ENCODE assay signal across 20 cellular contexts in the genomic region with DNA sequence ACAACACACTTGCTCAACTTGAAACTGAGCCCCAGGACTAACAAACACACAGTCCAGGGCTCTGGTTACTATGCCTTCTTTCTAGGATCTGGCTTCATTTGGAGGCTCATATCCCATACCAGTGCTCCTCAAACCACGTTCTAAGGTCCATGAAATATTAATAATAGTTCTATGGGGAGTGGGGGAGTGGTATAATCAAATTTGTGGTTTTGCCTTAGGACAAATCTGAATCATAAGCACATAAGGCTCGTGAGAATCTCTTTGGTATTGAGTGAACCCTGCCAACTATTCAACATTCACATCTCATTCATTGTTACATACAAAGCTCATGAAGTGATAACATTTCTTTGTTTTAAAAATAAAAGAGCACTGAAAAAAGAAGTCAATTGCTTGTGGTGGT. TPM values are rescaled to one million over a fixed set of nuclear protein-coding genes. Genes with fewer than 3 reads are reported as not detected.
DNase-seq lines count a peak whose midpoint lies in the region; ATAC-seq and TF ChIP-seq lines count a peak whose summit lies in the region.
"Had no signal": no experiment of that assay in that cellular context is flagged by ENCODE, and none has a peak within 500 bp of the region (broad histone marks: within the 10 kb centered on the region; RNA-seq: fewer than 3 reads in every experiment).

No MANE protein-coding gene starts in this region.

- H3K79me1 ChIP-seq in H9 (ENCODE audit: insufficient read depth, low read depth, low read length, poor library complexity, severe bottlenecking) = peaks cover 3% of the 10 kb centered on the region

- DNase-seq in GM23248 (peak; percentile 73), amniotic epithelial cell (ENCODE audit: low read depth) (peak; percentile 79), fibroblast of peridontal ligament (ENCODE audit: extremely low read depth) (peak; percentile 74), sigmoid colon (no peak), H9 (no peak)
- DNase-seq in central memory CD4-positive, alpha-beta T cell = no peak
- no peak for DNase-seq in natural killer cell treated with Interleukin-12 subunit alpha and Interleukin-12 subunit beta and Interleukin-15 and Interleukin-18, amount 100 ng/mL, for 72 hours (ENCODE audit: low spot score)
- DNase-seq: activated CD8-positive, alpha-beta memory T cell treated with anti-CD3 and anti-CD28 coated beads, Interleukin-2, amount 10 ng/mL, durations not matched to agents 7 days and 5 days; amygdala; KBM-7; lower lobe of right lung; NCI-H1417; NCI-H2171; NK-92 treated with Interleukin-12 subunit alpha and Interleukin-12 subunit beta, amount 100 ng/mL, for 24 hours; stimulated activated naive CD8-positive, alpha-beta T cell treated with anti-CD3 and anti-CD28 coated beads, Interleukin-15, amount 100 ng/mL, for 72 hours; T-helper 17 cell had no signal

- TF ChIP-seq CTCF in sigmoid colon (IDR thresholded peaks at IDR 0.05) = no peak
- TF ChIP-seq CTCF in H9 (conservative IDR thresholded peaks at IDR 0.05) = no peak

- H4K91ac ChIP-seq in H9 (ENCODE audit: insufficient read length, low read depth, low read length) = no peak overlapping the region

- H3K9me2 ChIP-seq in GM23248 (ENCODE audit: insufficient read depth) = no peaks in the 10 kb centered on the region

- no peak overlapping the region for H4K5ac ChIP-seq in H9 (ENCODE audit: insufficient read length, low read depth, low read length)

- H2BK15ac ChIP-seq in H9 (ENCODE audit: low read depth, low read length) = no peak overlapping the region

- intact Hi-C loops in sigmoid colon (cut with DNase I) = no loop called here

- no peak overlapping the region for H3T11ph ChIP-seq in H9 (ENCODE audit: low read length)

- H3K56ac ChIP-seq in H9 (ENCODE audit: insufficient read length, low read depth, low read length) = no peak overlapping the region

- no peaks in the 10 kb centered on the region for H4K20me1 ChIP-seq in GM23248 (ENCODE audit: insufficient read depth)
- H4K20me1 ChIP-seq in H9 (ENCODE audit: control insufficient read depth, insufficient read depth, insufficient read length) = no peaks in the 10 kb centered on the region

- no peak overlapping the region for H2BK120ac ChIP-seq in H9 (ENCODE audit: low read depth, low read length, poor library complexity, severe bottlenecking)

- no peak for TF ChIP-seq EP300 in sigmoid colon (IDR thresholded peaks at IDR 0.05)

- in situ Hi-C loops in GM23248 (cut with MboI) = no loop called here

- H3K36me3 ChIP-seq in GM23248 (ENCODE audit: low read depth) (no peaks in the 10 kb centered on the region), sigmoid colon (no peaks in the 10 kb centered on the region)
- H3K36me3 ChIP-seq: lower lobe of right lung had no signal

- no peak overlapping the region for H3K18ac ChIP-seq in H9 (ENCODE audit: insufficient read length, low read depth, low read length)

- H2AFZ ChIP-seq in GM23248 = no peak overlapping the region
- H2AFZ ChIP-seq in H9 (ENCODE audit: low read length) = no peak overlapping the region

- H3K9me3 Mint-ChIP-seq in H9 = no peaks in the 10 kb centered on the region
- H3K9me3 Mint-ChIP-seq in natural killer cell treated with Interleukin-12 subunit alpha and Interleukin-12 subunit beta and Interleukin-15 and Interleukin-18, amount 100 ng/mL, for 72 hours = peaks cover 4% of the 10 kb centered on the region
- H3K9me3 Mint-ChIP-seq: stimulated activated naive CD8-positive, alpha-beta T cell treated with anti-CD3 and anti-CD28 coated beads, Interleukin-15, amount 100 ng/mL, for 72 hours had no signal

- no peaks in the 10 kb centered on the region for H3K79me2 ChIP-seq in GM23248 (ENCODE audit: insufficient read depth)
- no peaks in the 10 kb centered on the region for H3K79me2 ChIP-seq in H9 (ENCODE audit: insufficient read depth, low read length)

- H3K4me1 ChIP-seq in GM23248 (ENCODE audit: insufficient read depth) (peaks cover 38% of the 10 kb centered on the region), sigmoid colon (peaks cover 0 to 64% (median 41%) of the 10 kb centered on the region in 4 donors), H9 (ENCODE audit: insufficient read depth, low read length) (no peaks in the 10 kb centered on the region)

- H3K27me3 ChIP-seq in GM23248 (replicated peaks; ENCODE audit: insufficient read depth) (no peaks in the 10 kb centered on the region), sigmoid colon (no peaks in the 10 kb centered on the region), H9 (ENCODE audit: insufficient read depth, low read length) (no peaks in the 10 kb centered on the region)

- no peak overlapping the region for H2BK5ac ChIP-seq in H9 (ENCODE audit: insufficient read length, low read length)

- H3K27me3 Mint-ChIP-seq in H9 (ENCODE audit: low read depth) = no peaks in the 10 kb centered on the region
- H3K27me3 Mint-ChIP-seq in natural killer cell treated with Interleukin-12 subunit alpha and Interleukin-12 subunit beta and Interleukin-15 and Interleukin-18, amount 100 ng/mL, for 72 hours = peaks cover 0 to 5% of the 10 kb centered on the region in 2 donors
- H3K27me3 Mint-ChIP-seq: stimulated activated naive CD8-positive, alpha-beta T cell treated with anti-CD3 and anti-CD28 coated beads, Interleukin-15, amount 100 ng/mL, for 72 hours had no signal

- H3K23me2 ChIP-seq in H9 (ENCODE audit: insufficient read length, low read depth, low read length, poor library complexity, severe bottlenecking) = no peaks in the 10 kb centered on the region

- H3K4me3 ChIP-seq in GM23248 = no peak overlapping the region
- no peak overlapping the region for H3K4me3 ChIP-seq in sigmoid colon
- H3K4me3 ChIP-seq: GM12878, lower lobe of right lung had no signal

- H3K4ac ChIP-seq in H9 (ENCODE audit: low read depth, low read length) = no peak overlapping the region

- H3K14ac ChIP-seq in H9 (ENCODE audit: insufficient read depth, low read length) = no peak overlapping the region

- H3K4me2 ChIP-seq in GM23248 (ENCODE audit: unreplicated experiment) = peak overlapping the region; percentile 13
- H3K4me2 ChIP-seq in H9 (ENCODE audit: insufficient read depth, insufficient read length, low read length) = no peak overlapping the region

- peaks cover 0 to 5% (median 0%) of the 10 kb centered on the region in 3 experiments; a peak in 1 of 7 replicates for H3K36me3 Mint-ChIP-seq in H9 (ENCODE audit: insufficient read depth in 1 of 3, low read depth in 3 of 3)
- H3K36me3 Mint-ChIP-seq in natural killer cell treated with Interleukin-12 subunit alpha and Interleukin-12 subunit beta and Interleukin-15 and Interleukin-18, amount 100 ng/mL, for 72 hours = no peaks in the 10 kb centered on the region
- H3K36me3 Mint-ChIP-seq: activated CD8-positive, alpha-beta memory T cell treated with anti-CD3 and anti-CD28 coated beads, Interleukin-2, amount 10 ng/mL, durations not matched to agents 7 days and 5 days had no signal

- no peak overlapping the region for H3K27ac Mint-ChIP-seq in H9
- H3K27ac Mint-ChIP-seq in natural killer cell treated with Interleukin-12 subunit alpha and Interleukin-12 subunit beta and Interleukin-15 and Interleukin-18, amount 100 ng/mL, for 72 hours = no peak overlapping the region
- H3K27ac Mint-ChIP-seq: activated CD8-positive, alpha-beta memory T cell treated with anti-CD3 and anti-CD28 coated beads, Interleukin-2, amount 10 ng/mL, durations not matched to agents 7 days and 5 days; stimulated activated naive CD8-positive, alpha-beta T cell treated with anti-CD3 and anti-CD28 coated beads, Interleukin-15, amount 100 ng/mL, for 72 hours; T-helper 17 cell had no signal

- WGBS in GM23248 (ENCODE audit: low coverage in 1 of 2, low lambda C conversion rate in 2 of 2, missing lambda C conversion rate in 2 of 2), 2 experiments = 21 to 26% methylated on average over 2 of the region's 2 CpGs
- WGBS in sigmoid colon, 2 donors = 58 to 70% methylated on average over 2 of the region's 2 CpGs
- WGBS in H9 (ENCODE audit: extremely low coverage, insufficient read length, low lambda C conversion rate) = no CpG with 5 or more reads among the region's 2 CpGs

- H3K4me3 Mint-ChIP-seq in H9 = no peak overlapping the region
- H3K4me3 Mint-ChIP-seq in natural killer cell treated with Interleukin-12 subunit alpha and Interleukin-12 subunit beta and Interleukin-15 and Interleukin-18, amount 100 ng/mL, for 72 hours = no peak overlapping the region
- H3K4me3 Mint-ChIP-seq: activated CD8-positive, alpha-beta memory T cell treated with anti-CD3 and anti-CD28 coated beads, Interleukin-2, amount 10 ng/mL, durations not matched to agents 7 days and 5 days; stimulated activated naive CD8-positive, alpha-beta T cell treated with anti-CD3 and anti-CD28 coated beads, Interleukin-15, amount 100 ng/mL, for 72 hours; T-helper 17 cell had no signal

- H3K9me3 ChIP-seq in GM23248 (ENCODE audit: low read depth) = no peaks in the 10 kb centered on the region
- no peaks in the 10 kb centered on the region for H3K9me3 ChIP-seq in sigmoid colon
- H3K9me3 ChIP-seq in H9 (ENCODE audit: control insufficient read depth, low read depth, low read length) = no peaks in the 10 kb centered on the region
- H3K9me3 ChIP-seq: lower lobe of right lung had no signal

- no peak for TF ChIP-seq POLR2A in sigmoid colon (IDR thresholded peaks at IDR 0.05)

- no peak overlapping the region for H2BK12ac ChIP-seq in H9 (ENCODE audit: insufficient read length, low read depth, low read length)

- H3K27ac ChIP-seq in GM23248 = peak overlapping the region; percentile 10; the same call in 1 of the 2 replicates
- peak overlapping the region; percentile 17 to 70 (median 50) for H3K27ac ChIP-seq in sigmoid colon
- H3K27ac ChIP-seq in H9 (ENCODE audit: insufficient read length, low read depth, low read length) = no peak overlapping the region
- H3K27ac ChIP-seq: lower lobe of right lung had no signal

- H3K4me1 Mint-ChIP-seq in H9 = peaks cover 18% of the 10 kb centered on the region in 2 experiments
- no peaks in the 10 kb centered on the region for H3K4me1 Mint-ChIP-seq in natural killer cell treated with Interleukin-12 subunit alpha and Interleukin-12 subunit beta and Interleukin-15 and Interleukin-18, amount 100 ng/mL, for 72 hours (ENCODE audit: low read depth in 2 of 2)
- H3K4me1 Mint-ChIP-seq: activated CD8-positive, alpha-beta memory T cell treated with anti-CD3 and anti-CD28 coated beads, Interleukin-2, amount 10 ng/mL, durations not matched to agents 7 days and 5 days; stimulated activated naive CD8-positive, alpha-beta T cell treated with anti-CD3 and anti-CD28 coated beads, Interleukin-15, amount 100 ng/mL, for 72 hours; T-helper 17 cell had no signal

- no peak overlapping the region for H3K9ac ChIP-seq in GM23248
- H3K9ac ChIP-seq in H9 (ENCODE audit: extremely low read depth, insufficient read length, low read length) = no peak overlapping the region

- H4K8ac ChIP-seq in H9 (replicated peaks; ENCODE audit: insufficient read length, low read depth, low read length) = no peak overlapping the region

- H2BK20ac ChIP-seq in H9 (ENCODE audit: low read depth, low read length, poor library complexity, severe bottlenecking) = no peak overlapping the region

- H2AK5ac ChIP-seq in H9 (ENCODE audit: insufficient read length, low read length) = no peak overlapping the region

- no peak overlapping the region for H3K23ac ChIP-seq in H9 (ENCODE audit: insufficient read length, low read depth, low read length)

- ATAC-seq in natural killer cell treated with Interleukin-12 subunit alpha and Interleukin-12 subunit beta and Interleukin-15 and Interleukin-18, amount 100 ng/mL, for 72 hours = no peak
- ATAC-seq in GM21360 (IDR thresholded peaks at IDR 0.05; ENCODE audit: unreplicated experiment) = no peak
- ATAC-seq: activated CD4-positive, CD25-positive, alpha-beta regulatory T cell treated with anti-CD3 and anti-CD28 coated beads, Interleukin-2, amount 50 U/mL, for 24 hours; activated CD8-positive, alpha-beta memory T cell treated with anti-CD3 and anti-CD28 coated beads, Interleukin-2, amount 10 ng/mL, durations not matched to agents 7 days and 5 days; esophagus mucosa; GM12878; lower lobe of right lung; stimulated activated naive CD8-positive, alpha-beta T cell treated with anti-CD3 and anti-CD28 coated beads, Interleukin-15, amount 100 ng/mL, for 72 hours; T-helper 17 cell had no signal

- H3F3A ChIP-seq in GM23248 (ENCODE audit: insufficient read depth) = peaks cover 13% of the 10 kb centered on the region; the same call in 1 of the 2 replicates

RNA-seq across cellular contexts. Expression of gene NFIB, which starts 55.1 kb away (rescaled TPM):
- total RNA-seq in GM23248 (2014; rRNA removed; shearing (Covaris generic)) = 3.4 and 5.3 TPM in 2 replicates
- polyA plus RNA-seq in GM23248 (2016; fragmentation: Nextera tagmentation; extraction: Ambion mirVana) (5.8 and 6.0 TPM in 2 replicates), sigmoid colon (10 to 100 TPM in 1 of 3 donors, 1 to 10 TPM in 2; 3.7 to 12.5 (median 4.8) TPM)
- total RNA-seq in sigmoid colon (100 to 1,000 TPM in 1 of 4 donors, 10 to 100 TPM in 3; 45.3 to 129 (median 59.9) TPM), H9 (2021) (13.3 and 14.3 TPM in 2 replicates)
- total RNA-seq in natural killer cell treated with Interleukin-12 subunit alpha and Interleukin-12 subunit beta and Interleukin-15 and Interleukin-18, amount 100 ng/mL, for 72 hours = not detected
- total RNA-seq: activated CD8-positive, alpha-beta memory T cell treated with anti-CD3 and anti-CD28 coated beads, Interleukin-2, amount 10 ng/mL, durations not matched to agents 7 days and 5 days had no signal

Comparison
In these comparisons a context has a peak if more than half of its experiments do, and no peak if none do; other contexts are left out.
1. DNase-seq: peak in GM23248 (single experiment), amniotic epithelial cell (single experiment) and fibroblast of peridontal ligament (single experiment); none in sigmoid colon (single experiment), central memory CD4-positive, alpha-beta T cell (single experiment), H9 (single experiment) and natural killer cell treated with Interleukin-12 subunit alpha and Interleukin-12 subunit beta and Interleukin-15 and Interleukin-18, amount 100 ng/mL, for 72 hours (single experiment).